Comparison of ENCODE assay signal across 17 cellular contexts in the genomic region with DNA sequence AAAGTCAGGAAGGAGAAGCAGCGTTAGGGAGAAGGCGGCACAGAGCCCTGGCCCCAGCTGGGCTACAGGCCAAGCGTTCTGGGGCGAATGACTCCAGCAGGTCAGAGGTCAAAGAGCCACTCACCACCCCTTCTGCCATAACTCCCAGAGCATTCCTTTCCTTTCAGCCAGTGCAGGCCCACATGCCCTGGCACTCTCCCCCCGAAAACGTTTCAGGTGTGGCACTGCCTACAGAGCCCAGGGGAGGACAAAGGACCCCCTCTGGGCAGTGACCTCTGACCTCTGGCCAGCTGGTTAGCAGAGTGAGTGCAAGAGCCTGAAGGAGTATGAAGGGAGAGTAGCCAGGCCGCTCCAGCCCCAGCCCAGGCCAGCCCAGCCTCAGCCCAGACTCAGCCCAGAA. TPM values are rescaled to one million over a fixed set of nuclear protein-coding genes. Genes with fewer than 3 reads are reported as not detected.
DNase-seq lines count a peak whose midpoint lies in the region; ATAC-seq and TF ChIP-seq lines count a peak whose summit lies in the region.
"Had no signal": no experiment of that assay in that cellular context is flagged by ENCODE, and none has a peak within 500 bp of the region (broad histone marks: within the 10 kb centered on the region; RNA-seq: fewer than 3 reads in every experiment).

No MANE protein-coding gene starts in this region.

- H3K4me3 ChIP-seq in body of pancreas, result no peak overlapping the region
- H3K4me3 ChIP-seq: esophagus muscularis mucosa, GM23248, heart left ventricle had no signal

- no peak overlapping the region for H3K27ac Mint-ChIP-seq in neural crest cell (ENCODE audit: unreplicated experiment)

- WGBS in body of pancreas, 2 donors, result 84 to 87% methylated on average over 6 to 7 of the region's 7 CpGs

- no peak for DNase-seq in RWPE1 (ENCODE audit: low spot score)
- no peak for DNase-seq in neural crest cell (ENCODE audit: low read depth, low spot score)
- no peak for DNase-seq in body of pancreas
- DNase-seq: activated CD4-positive, alpha-beta T cell treated with anti-CD3 and anti-CD28 coated beads for 48 hours; activated naive CD4-positive, alpha-beta T cell treated with anti-CD3 and anti-CD28 coated beads, Interleukin-2, amount 50 U/mL, for 16 hours; dermis blood vessel endothelial cell; GM23248; heart left ventricle; NCI-H1694; NCI-H446; stimulated activated naive CD4-positive, alpha-beta T cell; T1000 had no signal

- ATAC-seq in body of pancreas (no peak), GM19324 (IDR thresholded peaks at IDR 0.05; ENCODE audit: low FRiP score, unreplicated experiment) (no peak)
- ATAC-seq: heart left ventricle had no signal

- no peaks in the 10 kb centered on the region for H3K27me3 ChIP-seq in body of pancreas
- H3K27me3 ChIP-seq: esophagus muscularis mucosa, heart left ventricle had no signal

- no peaks in the 10 kb centered on the region for H3K9me3 ChIP-seq in body of pancreas
- H3K9me3 ChIP-seq: esophagus muscularis mucosa, heart left ventricle had no signal

- no peaks in the 10 kb centered on the region for H3K36me3 Mint-ChIP-seq in neural crest cell (ENCODE audit: low read depth)

- H3K36me3 ChIP-seq in body of pancreas (replicated peaks in 1 of 2; ENCODE audit: insufficient read depth in 1 of 2, low read depth in 2 of 2), result no peaks in the 10 kb centered on the region

- TF ChIP-seq POLR2A in body of pancreas (IDR thresholded peaks at IDR 0.05), result no peak

- CTCF ChIA-PET in RWPE1 (lab: Yijun Ruan, JAX), result interaction anchor here (0.6 to 6.1 kb wide), 3 partner anchors 12 to 279 kb away, joined by 3 to 36 read pairs (median 4); a partner anchor contains a TSS

- H3K4me1 ChIP-seq in body of pancreas, result peaks cover 27% of the 10 kb centered on the region

- H3K27me3 Mint-ChIP-seq in neural crest cell (ENCODE audit: low read depth), result no peaks in the 10 kb centered on the region
- H3K27me3 Mint-ChIP-seq: brain had no signal

- peaks cover 9% of the 10 kb centered on the region for H3K4me1 Mint-ChIP-seq in neural crest cell

- no peaks in the 10 kb centered on the region for H3K9me3 Mint-ChIP-seq in neural crest cell
- H3K9me3 Mint-ChIP-seq: brain had no signal

- H3K27ac ChIP-seq in RWPE1 (peak overlapping the region; percentile 81), body of pancreas (no peak overlapping the region)
- H3K27ac ChIP-seq: esophagus muscularis mucosa, GM23248, heart left ventricle had no signal

- POLR2A ChIA-PET in RWPE1 (lab: Yijun Ruan, JAX; ENCODE audit: low non-redundant PET), result no interaction called here

- TF ChIP-seq CTCF in RWPE1 (conservative IDR thresholded peaks at IDR 0.05; ENCODE audit: low read depth), result no peak
- TF ChIP-seq CTCF in neural crest cell (conservative IDR thresholded peaks at IDR 0.05), result no peak
- TF ChIP-seq CTCF in body of pancreas (IDR thresholded peaks at IDR 0.05), result no peak

- intact Hi-C loops in body of pancreas (cut with DNase I), result loop anchor here (5.0 kb wide), 1 partner anchor 71 kb away; a partner anchor contains a TSS

- H3K4me3 Mint-ChIP-seq in neural crest cell, result peak overlapping the region; percentile 27
- H3K4me3 Mint-ChIP-seq: brain had no signal

RNA-seq across cellular contexts. Expression of a gene that starts 4.9 kb away (rescaled TPM):
- 31.7 and 37.1 TPM in 2 replicates for total RNA-seq in neural crest cell
- total RNA-seq in body of pancreas, result 10 to 100 TPM; 28.7 to 29.6 TPM

RNA-seq across cellular contexts. Expression of a gene that starts 8.7 kb away (rescaled TPM):
- 0.14 TPM in 1 of 2 replicates, not detected in the other for total RNA-seq in neural crest cell
- total RNA-seq in body of pancreas, result not detected
- total RNA-seq: dermis blood vessel endothelial cell, GM23248, skeletal muscle tissue, urinary bladder had no signal

RNA-seq across cellular contexts. Expression of a gene that starts 22.8 kb away (rescaled TPM):
- total RNA-seq in neural crest cell (54.7 and 61.1 TPM in 2 replicates), body of pancreas (100 to 1,000 TPM in 1 of 2 donors, 10 to 100 TPM in 1; 72.1 to 105 TPM)

RNA-seq across cellular contexts. Expression of a gene that starts 26.8 kb away (rescaled TPM):
- total RNA-seq in neural crest cell (not detected in 2 replicates), body of pancreas (1 to 10 TPM in 1 of 2 donors, not detected in 1; 2.0 TPM)
- total RNA-seq: dermis blood vessel endothelial cell, skeletal muscle tissue had no signal

RNA-seq across cellular contexts. Expression of a gene that starts 30.7 kb away (rescaled TPM):
- not detected in 2 replicates for total RNA-seq in neural crest cell
- 1 to 10 TPM; 1.3 to 1.6 TPM for total RNA-seq in body of pancreas
- total RNA-seq: dermis blood vessel endothelial cell, GM23248 had no signal
